ENCODE assay signal across 7 cellular contexts in genomic region chr18:62330665-62331064, GRCh38. TPM values are rescaled to one million over a fixed set of nuclear protein-coding genes. Genes with fewer than 3 reads are reported as not detected.
A peak's percentile ranks its signal among the peaks of the same experiment; 100 is the strongest.
DNase-seq lines count a peak whose midpoint lies in the region; ATAC-seq, FAIRE-seq and TF ChIP-seq lines count a peak whose summit lies in the region.
"Not testable (repeated sequence)": the region's sequence is repeated elsewhere in the genome, so short reads cannot be mapped to it uniquely, and the experiment has no call there.

No MANE protein-coding gene starts in this region.

- H3K27ac ChIP-seq in Panc1 (ENCODE audit: low read length) (peak overlapping the region; percentile 91), small intestine (ENCODE audit: low read depth in 1 of 2, low read length in 1 of 2) (peak overlapping the region; percentile 89 to 92)
- not testable (repeated sequence) for H3K27ac ChIP-seq in endodermal cell (ENCODE audit: low read depth, low read length)

- H3K4me1 ChIP-seq in Panc1 (ENCODE audit: control insufficient read depth, insufficient read depth, low read length) (peaks cover 77% of the 10 kb centered on the region), endodermal cell (ENCODE audit: control insufficient read depth, insufficient read depth, low read length) (peaks cover 24% of the 10 kb centered on the region), small intestine (ENCODE audit: control insufficient read depth in 2 of 2, insufficient read depth in 1 of 2, low read depth in 1 of 2, low read length in 1 of 2) (peaks cover 4 to 21% of the 10 kb centered on the region in 2 donors)

- H3K4me3 ChIP-seq in Panc1 (ENCODE audit: low read depth in 2 of 2, low read length in 2 of 2) (peak overlapping the region in 1 of 2 experiments; percentile 21; a peak in 2 of 4 replicates), small intestine (ENCODE audit: low read depth in 1 of 2, low read length in 2 of 2) (peak overlapping the region in 1 of 2 donors; percentile 18)
- not testable (repeated sequence) for H3K4me3 ChIP-seq in endodermal cell (ENCODE audit: low read length)

- CTCF ChIA-PET in Panc1 (lab: Charles Lee) = not testable (repeated sequence)

- H3K36me3 Mint-ChIP-seq in CD14-positive monocyte = peaks cover 11 to 21% of the 10 kb centered on the region in 2 donors
- H3K36me3 Mint-ChIP-seq in activated CD4-positive, alpha-beta T cell treated with anti-CD3 and anti-CD28 coated beads, Interleukin-2, amount 10 ng/mL, durations not matched to agents 24 days and 14 days (ENCODE audit: low read depth) = peaks cover 18% of the 10 kb centered on the region
- H3K36me3 Mint-ChIP-seq in activated naive CD8-positive, alpha-beta T cell treated with anti-CD3 and anti-CD28 coated beads, Interleukin-2, amount 10 ng/mL, durations not matched to agents 7 days and 5 days; endodermal cell (ENCODE audit: low read depth): not testable (repeated sequence)

- H3K36me3 ChIP-seq in Panc1 (ENCODE audit: control insufficient read depth, insufficient read depth, low read length); endodermal cell (ENCODE audit: control insufficient read depth, insufficient read depth, low read length); small intestine (ENCODE audit: control insufficient read depth in 2 of 2, insufficient read depth in 2 of 2, low read length in 2 of 2): not testable (repeated sequence)

- not testable (repeated sequence) for H3K9me3 ChIP-seq in Panc1 (ENCODE audit: control insufficient read depth, insufficient read depth, low read depth, low read length); endodermal cell (ENCODE audit: control insufficient read depth, low read length); small intestine (ENCODE audit: control insufficient read depth, low read depth)

- TF ChIP-seq CTCF in CD14-positive monocyte (IDR thresholded peaks at IDR 0.05); Panc1 (IDR thresholded peaks at IDR 0.05); endodermal cell (conservative IDR thresholded peaks at IDR 0.05): not testable (repeated sequence)

- 83 to 94% methylated on average over 6 to 7 of the region's 8 CpGs for WGBS in endodermal cell (ENCODE audit: insufficient coverage in 1 of 2, insufficient read length in 1 of 2), 2 experiments
- WGBS in small intestine, 3 donors = 39 to 75% (median 55%) methylated on average over 8 of the region's 8 CpGs

- H3K9ac ChIP-seq in endodermal cell (ENCODE audit: extremely low read depth, low read length, poor library complexity, severe bottlenecking) = peak overlapping the region; percentile 13

- not testable (repeated sequence) for FAIRE-seq in small intestine (lab: Jason Lieb, UNC)

- H3K4me1 Mint-ChIP-seq in CD14-positive monocyte (peaks cover 64% of the 10 kb centered on the region), endodermal cell (peaks cover 51% of the 10 kb centered on the region)
- peaks cover 54% of the 10 kb centered on the region for H3K4me1 Mint-ChIP-seq in activated CD4-positive, alpha-beta T cell treated with anti-CD3 and anti-CD28 coated beads, Interleukin-2, amount 10 ng/mL, durations not matched to agents 24 days and 14 days
- H3K4me1 Mint-ChIP-seq in activated naive CD8-positive, alpha-beta T cell treated with anti-CD3 and anti-CD28 coated beads, Interleukin-2, amount 10 ng/mL, durations not matched to agents 7 days and 5 days = peaks cover 48% of the 10 kb centered on the region

- in situ Hi-C loops in Panc1 (cut with HindIII; ENCODE audit: low pct_unique_long_range_greater_than_20kb, low sequenced_read_pairs) = not testable (repeated sequence)

- DNase-seq in CD14-positive monocyte (ENCODE audit: low spot score); Panc1 (ENCODE audit: low read depth, low spot score); activated CD4-positive, alpha-beta T cell treated with anti-CD3 and anti-CD28 coated beads, Interleukin-2, amount 10 ng/mL, durations not matched to agents 24 days and 14 days; activated naive CD8-positive, alpha-beta T cell treated with anti-CD3 and anti-CD28 coated beads, Interleukin-2, amount 10 ng/mL, durations not matched to agents 7 days and 5 days; endodermal cell; left colon: not testable (repeated sequence)
- DNase-seq in small intestine = peak; percentile 81

- POLR2A ChIA-PET in Panc1 (lab: Charles Lee) = not testable (repeated sequence)
- POLR2A ChIA-PET in activated naive CD8-positive, alpha-beta T cell treated with anti-CD3 and anti-CD28 coated beads, Interleukin-2, amount 10 ng/mL, durations not matched to agents 7 days and 5 days (lab: Charles Lee) = interaction anchor here (1.1 kb wide), 1 partner anchor 90 kb away, joined by 3 read pairs; no protein-coding TSS in a partner anchor

- peak overlapping the region in 1 of 7 donors; percentile 18 for H3K27ac Mint-ChIP-seq in CD14-positive monocyte
- H3K27ac Mint-ChIP-seq in activated CD4-positive, alpha-beta T cell treated with anti-CD3 and anti-CD28 coated beads, Interleukin-2, amount 10 ng/mL, durations not matched to agents 24 days and 14 days; endodermal cell: not testable (repeated sequence)
- H3K27ac Mint-ChIP-seq in activated naive CD8-positive, alpha-beta T cell treated with anti-CD3 and anti-CD28 coated beads, Interleukin-2, amount 10 ng/mL, durations not matched to agents 7 days and 5 days = peak overlapping the region; percentile 74

- H3K9me3 Mint-ChIP-seq in CD14-positive monocyte; activated CD4-positive, alpha-beta T cell treated with anti-CD3 and anti-CD28 coated beads, Interleukin-2, amount 10 ng/mL, durations not matched to agents 24 days and 14 days; activated naive CD8-positive, alpha-beta T cell treated with anti-CD3 and anti-CD28 coated beads, Interleukin-2, amount 10 ng/mL, durations not matched to agents 7 days and 5 days; endodermal cell: not testable (repeated sequence)

- ATAC-seq in Panc1; activated naive CD8-positive, alpha-beta T cell treated with anti-CD3 and anti-CD28 coated beads, Interleukin-2, amount 10 ng/mL, durations not matched to agents 7 days and 5 days (ENCODE audit: low read depth): not testable (repeated sequence)
- peak; percentile 9 for ATAC-seq in left colon

- H3K27me3 Mint-ChIP-seq in CD14-positive monocyte (ENCODE audit: low read depth in 3 of 3) (peaks cover 54 to 72% (median 54%) of the 10 kb centered on the region in 3 donors), endodermal cell (ENCODE audit: insufficient read depth) (peaks cover 16% of the 10 kb centered on the region)
- not testable (repeated sequence) for H3K27me3 Mint-ChIP-seq in activated CD4-positive, alpha-beta T cell treated with anti-CD3 and anti-CD28 coated beads, Interleukin-2, amount 10 ng/mL, durations not matched to agents 24 days and 14 days
- peaks cover 20% of the 10 kb centered on the region for H3K27me3 Mint-ChIP-seq in activated naive CD8-positive, alpha-beta T cell treated with anti-CD3 and anti-CD28 coated beads, Interleukin-2, amount 10 ng/mL, durations not matched to agents 7 days and 5 days

- not testable (repeated sequence) for BruUV-seq in Panc1 (replicated peaks; lab: Mats Ljungman, UMichigan)

- not testable (repeated sequence) for H3K27me3 ChIP-seq in Panc1 (ENCODE audit: control insufficient read depth, insufficient read depth, low read length); endodermal cell (ENCODE audit: control insufficient read depth, insufficient read depth, low read length, poor library complexity, severe bottlenecking); small intestine (ENCODE audit: control insufficient read depth in 2 of 2, insufficient read depth in 2 of 2, low read length in 2 of 2)

- peak overlapping the region; percentile 45 to 79 for H3K4me3 Mint-ChIP-seq in CD14-positive monocyte
- H3K4me3 Mint-ChIP-seq in activated CD4-positive, alpha-beta T cell treated with anti-CD3 and anti-CD28 coated beads, Interleukin-2, amount 10 ng/mL, durations not matched to agents 24 days and 14 days = peak overlapping the region; percentile 79
- peak overlapping the region; percentile 58 for H3K4me3 Mint-ChIP-seq in activated naive CD8-positive, alpha-beta T cell treated with anti-CD3 and anti-CD28 coated beads, Interleukin-2, amount 10 ng/mL, durations not matched to agents 7 days and 5 days
- not testable (repeated sequence) for H3K4me3 Mint-ChIP-seq in endodermal cell

- intact Hi-C loops in CD14-positive monocyte (cut with micrococcal nuclease) = loop anchor here in 1 of 2 donors (10.0 kb wide), 1 partner anchor 84 kb away; no protein-coding TSS in a partner anchor
- intact Hi-C loops in Panc1 (cut with micrococcal nuclease; ENCODE audit: unreplicated experiment) = loop anchor here (10.0 kb wide), 1 partner anchor 194 kb away; the partner anchor contains the start of gene ZCCHC2
- intact Hi-C loops in activated CD4-positive, alpha-beta T cell treated with anti-CD3 and anti-CD28 coated beads, Interleukin-2, amount 10 ng/mL, durations not matched to agents 24 days and 14 days (cut with micrococcal nuclease); left colon (cut with DNase I, micrococcal nuclease): not testable (repeated sequence)

RNA-seq across cellular contexts. Expression of gene TNFRSF11A, which starts 5.6 kb away (rescaled TPM):
- polyA plus RNA-seq in CD14-positive monocyte = under 1 TPM; 0.05 to 0.67 TPM
- total RNA-seq in Panc1 (2021; ENCODE audit: unreplicated experiment) = 14.1 TPM
- 10.3 TPM for polyA plus RNA-seq in Panc1 (2012; ENCODE audit: insufficient read length)
- total RNA-seq in activated CD4-positive, alpha-beta T cell treated with anti-CD3 and anti-CD28 coated beads, Interleukin-2, amount 10 ng/mL, durations not matched to agents 24 days and 14 days = 14.0 and 16.4 TPM in 2 replicates
- 1 to 10 TPM; 7.5 to 8.0 TPM for total RNA-seq in activated naive CD8-positive, alpha-beta T cell treated with anti-CD3 and anti-CD28 coated beads, Interleukin-2, amount 10 ng/mL, durations not matched to agents 7 days and 5 days
- 10 to 100 TPM; 13.7 to 35.6 TPM for total RNA-seq in endodermal cell
- polyA plus RNA-seq in endodermal cell (2013, experiment 1 of 2) = 1.5 TPM
- polyA plus RNA-seq in endodermal cell (2013, experiment 2 of 2) = 1.7 TPM
- 10 to 100 TPM; 56.2 to 83.3 TPM for total RNA-seq in left colon
- 10 to 100 TPM; 15.0 to 23.5 (median 16.5) TPM for polyA plus RNA-seq in small intestine
